ENCODE assay signal across 19 cellular contexts in the genomic region with DNA sequence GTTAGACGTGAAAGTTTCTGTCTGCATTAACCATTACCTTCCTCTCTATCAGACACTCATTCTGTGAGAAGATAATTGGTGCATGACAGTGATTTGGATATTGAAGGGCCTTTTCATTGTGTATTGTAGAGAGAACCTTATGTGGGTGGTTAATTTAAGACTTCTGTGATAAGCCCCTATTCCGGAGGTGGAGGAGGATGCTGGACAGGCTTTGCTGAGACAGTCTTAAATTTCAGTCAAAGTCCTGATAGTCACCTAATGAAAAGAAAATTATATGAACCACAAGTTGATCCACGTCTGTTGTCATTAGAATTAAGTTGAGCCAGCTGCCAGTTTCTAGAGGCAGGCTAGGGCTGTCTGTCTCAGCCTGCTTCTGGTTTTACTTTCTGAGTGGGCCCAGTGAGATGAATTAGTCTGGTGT.
A peak's percentile ranks its signal among the peaks of the same experiment; 100 is the strongest.
DNase-seq lines count a peak whose midpoint lies in the region; ATAC-seq, FAIRE-seq and TF ChIP-seq lines count a peak whose summit lies in the region.
"Had no signal": no experiment of that assay in that cellular context is flagged by ENCODE, and none has a peak within 500 bp of the region (broad histone marks: within the 10 kb centered on the region; RNA-seq: fewer than 3 reads in every experiment).

No MANE protein-coding gene starts in this region.

- no peaks in the 10 kb centered on the region for H3K4me1 ChIP-seq in astrocyte (ENCODE audit: insufficient read depth, low read length)
- H3K4me1 ChIP-seq: BLaER1 treated with 17β-estradiol and CSF1 and Interleukin-3, amounts not matched to agents 10 nM and 100 nM had no signal

- H3K36me3 Mint-ChIP-seq in astrocyte (ENCODE audit: low read depth, unreplicated experiment) (peaks cover 2% of the 10 kb centered on the region), type B pancreatic cell (no peaks in the 10 kb centered on the region)
- H3K36me3 Mint-ChIP-seq: stimulated activated naive B cell treated with anti-CD40 and anti-IgM and Interleukin-4, amounts not matched to agents 10 μg/mL and 1 μg/mL and 100 μg/mL, for 72 hours had no signal

- H3K9ac ChIP-seq in astrocyte (ENCODE audit: low read length), result no peak overlapping the region
- H3K9ac ChIP-seq: BLaER1 treated with 17β-estradiol and CSF1 and Interleukin-3, amounts not matched to agents 10 nM and 100 nM had no signal

- H3K36me3 ChIP-seq in astrocyte (ENCODE audit: insufficient read depth, low read length), result no peaks in the 10 kb centered on the region
- H3K36me3 ChIP-seq: BLaER1 treated with 17β-estradiol and CSF1 and Interleukin-3, amounts not matched to agents 10 nM and 100 nM had no signal

- no peaks in the 10 kb centered on the region for H3K79me2 ChIP-seq in astrocyte (ENCODE audit: insufficient read depth, low read length)

- peak; percentile 62 for ATAC-seq in GM18858 (IDR thresholded peaks at IDR 0.05; ENCODE audit: unreplicated experiment)
- ATAC-seq in HG02970 (IDR thresholded peaks at IDR 0.05; ENCODE audit: low FRiP score, unreplicated experiment), result peak; percentile 57
- ATAC-seq: HCT116 had no signal

- H3K9me3 ChIP-seq in astrocyte (ENCODE audit: insufficient read depth, low read depth, low read length), result no peaks in the 10 kb centered on the region
- H3K9me3 ChIP-seq: BLaER1 treated with 17β-estradiol and CSF1 and Interleukin-3, amounts not matched to agents 10 nM and 100 nM had no signal

- H3K4me1 Mint-ChIP-seq in astrocyte (ENCODE audit: low read depth, unreplicated experiment) (peaks cover 3% of the 10 kb centered on the region), type B pancreatic cell (ENCODE audit: unreplicated experiment) (no peaks in the 10 kb centered on the region)

- no peak overlapping the region for H3K27ac ChIP-seq in astrocyte (ENCODE audit: low read depth, low read length)
- H3K27ac ChIP-seq: BLaER1 treated with 17β-estradiol and CSF1 and Interleukin-3, amounts not matched to agents 10 nM and 100 nM; HL-60 had no signal

- TF ChIP-seq CTCF in GM20000 (IDR thresholded peaks at IDR 0.05; ENCODE audit: extremely low read depth, missing control alignments), result no peak
- no peak for TF ChIP-seq CTCF in astrocyte (IDR thresholded peaks at IDR 0.05; ENCODE audit: insufficient read depth, low read depth, low read length)
- no peak for TF ChIP-seq CTCF in type B pancreatic cell (conservative IDR thresholded peaks at IDR 0.05)

- H3K27me3 Mint-ChIP-seq in astrocyte (ENCODE audit: low read depth, unreplicated experiment), result no peaks in the 10 kb centered on the region
- peaks cover 34% of the 10 kb centered on the region for H3K27me3 Mint-ChIP-seq in type B pancreatic cell

- H3K27ac Mint-ChIP-seq in astrocyte (ENCODE audit: unreplicated experiment) (no peak overlapping the region), type B pancreatic cell (no peak overlapping the region)
- H3K27ac Mint-ChIP-seq: dendritic cell treated with granulocyte-macrophage colony-stimulating factor and Interleukin-4, amounts not matched to agents 40 ng/mL and 50 ng/mL, for 4 days; nephron progenitor cell; stimulated activated naive B cell treated with anti-CD40 and anti-IgM and Interleukin-4, amounts not matched to agents 10 μg/mL and 1 μg/mL and 100 μg/mL, for 72 hours had no signal

- H3K4me3 Mint-ChIP-seq in astrocyte (ENCODE audit: unreplicated experiment) (peak overlapping the region; percentile 18), type B pancreatic cell (no peak overlapping the region)
- H3K4me3 Mint-ChIP-seq: dendritic cell treated with granulocyte-macrophage colony-stimulating factor and Interleukin-4, amounts not matched to agents 40 ng/mL and 50 ng/mL, for 4 days; nephron progenitor cell; stimulated activated naive B cell treated with anti-CD40 and anti-IgM and Interleukin-4, amounts not matched to agents 10 μg/mL and 1 μg/mL and 100 μg/mL, for 72 hours had no signal

- DNase-seq in GM20000 (ENCODE audit: low spot score), result peak; percentile 22
- no peak for DNase-seq in astrocyte (ENCODE audit: low read depth)
- no peak for DNase-seq in type B pancreatic cell (ENCODE audit: extremely low spot score, unreplicated experiment)
- DNase-seq in RPMI8226, result no peak
- no peak for DNase-seq in AG20443 (ENCODE audit: low spot score)
- DNase-seq: activated CD4-positive, alpha-beta T cell treated with anti-CD3 and anti-CD28 coated beads, Interleukin-2, amount 50 U/mL, for 4 hours; anterior cingulate cortex; hypothalamus; NCI-H526 treated with DMSO at 0.1 percent for 48 hours; nephron progenitor cell; stimulated activated CD4-positive, alpha-beta T cell treated with anti-CD3 and anti-CD28 coated beads, Interleukin-2, amount 100 ng/mL, for 48 hours; stimulated activated naive B cell treated with anti-CD40 and anti-IgM and Interleukin-4, amounts not matched to agents 10 μg/mL and 1 μg/mL and 100 μg/mL, for 72 hours; T-helper 2 cell had no signal

- no peak overlapping the region for H3K4me3 ChIP-seq in astrocyte (ENCODE audit: insufficient read depth, low read depth, low read length)
- H3K4me3 ChIP-seq: BLaER1 treated with 17β-estradiol and CSF1 and Interleukin-3, amounts not matched to agents 10 nM and 100 nM had no signal

- no peaks in the 10 kb centered on the region for H4K20me1 ChIP-seq in astrocyte (ENCODE audit: insufficient read depth, low read length)
- H4K20me1 ChIP-seq: BLaER1 treated with 17β-estradiol and CSF1 and Interleukin-3, amounts not matched to agents 10 nM and 100 nM had no signal

- no peak overlapping the region for H3K4me2 ChIP-seq in astrocyte (ENCODE audit: low read length)
- H3K4me2 ChIP-seq: BLaER1 treated with 17β-estradiol and CSF1 and Interleukin-3, amounts not matched to agents 10 nM and 100 nM had no signal

- FAIRE-seq in astrocyte (lab: Jason Lieb, UNC), result no peak

- no peak overlapping the region for H2AFZ ChIP-seq in astrocyte (ENCODE audit: low read depth, low read length)

- no peaks in the 10 kb centered on the region for H3K9me3 Mint-ChIP-seq in astrocyte (ENCODE audit: unreplicated experiment)
- H3K9me3 Mint-ChIP-seq in type B pancreatic cell, result no peaks in the 10 kb centered on the region
- H3K9me3 Mint-ChIP-seq: dendritic cell treated with granulocyte-macrophage colony-stimulating factor and Interleukin-4, amounts not matched to agents 40 ng/mL and 50 ng/mL, for 4 days; nephron progenitor cell; stimulated activated naive B cell treated with anti-CD40 and anti-IgM and Interleukin-4, amounts not matched to agents 10 μg/mL and 1 μg/mL and 100 μg/mL, for 72 hours had no signal

- H3K27me3 ChIP-seq in astrocyte (ENCODE audit: insufficient read depth, low read length), result no peaks in the 10 kb centered on the region
- H3K27me3 ChIP-seq: BLaER1 treated with 17β-estradiol and CSF1 and Interleukin-3, amounts not matched to agents 10 nM and 100 nM had no signal
